Comparison of ENCODE assay signal across 1 cellular context in genomic region chr7:81525901-81526300, GRCh38.
TF ChIP-seq lines count a peak whose summit lies in the region.

No MANE protein-coding gene starts in this region.

TF ChIP-seq in WTC11, 78 proteins besides CTCF, POLR2A, EP300 and RAD21 (continued from another document):
- no peak for TF ChIP-seq ZNF425 (CRISPR knock-in tag; conservative IDR thresholded peaks at IDR 0.05)
